Comparison of ENCODE assay signal across 8 cellular contexts in genomic region chr1:53014791-53015507, GRCh38. TPM values are rescaled to one million over a fixed set of nuclear protein-coding genes. Genes with fewer than 3 reads are reported as not detected.
A peak's percentile ranks its signal among the peaks of the same experiment; 100 is the strongest.
DNase-seq lines count a peak whose midpoint lies in the region; ATAC-seq and TF ChIP-seq lines count a peak whose summit lies in the region.

No MANE protein-coding gene starts in this region.

- TF ChIP-seq CTCF in uterus (IDR thresholded peaks at IDR 0.05), result peak in 1 of 4 experiments; percentile 15

- 2% methylated on average over 9 of the region's 9 CpGs for WGBS in right cardiac atrium

- no peaks in the 10 kb centered on the region for H3K9me3 ChIP-seq in right cardiac atrium (ENCODE audit: control insufficient read depth, low read length)
- H3K9me3 ChIP-seq in uterus, result no peaks in the 10 kb centered on the region

- H3K27me3 ChIP-seq in right cardiac atrium (ENCODE audit: control insufficient read depth, insufficient read depth), result no peaks in the 10 kb centered on the region
- no peaks in the 10 kb centered on the region for H3K27me3 ChIP-seq in uterus

- intact Hi-C loops in right cardiac atrium (cut with DNase I) (loop anchor here in 1 of 4 donors (10.0 kb wide), 1 partner anchor 50 kb away; the partner anchor contains the start of gene PODN), uterus (cut with DNase I; ENCODE audit: low total_unique reads) (no loop called here)

- TF ChIP-seq POLR2A in GM10847 (IDR thresholded peaks at IDR 0.05; ENCODE audit: extremely low read depth, insufficient read length), result peak; percentile 12
- TF ChIP-seq POLR2A in uterus (IDR thresholded peaks at IDR 0.05), result no peak

- peak overlapping the region; percentile 96 for H3K4me3 ChIP-seq in right cardiac atrium (ENCODE audit: low read length)
- H3K4me3 ChIP-seq in uterus, result peak overlapping the region; percentile 40 to 46

- ATAC-seq in HG02840 (IDR thresholded peaks at IDR 0.05; ENCODE audit: low FRiP score, unreplicated experiment) (peak; percentile 92), right cardiac atrium (peak; percentile 96 to 97)

- H3K27ac ChIP-seq in right cardiac atrium (ENCODE audit: low read length) (peak overlapping the region; percentile 66), uterus (peak overlapping the region; percentile 25 to 60)

- H3K4me1 ChIP-seq in right cardiac atrium (ENCODE audit: control insufficient read depth, insufficient read depth, low read length) (peaks cover 2% of the 10 kb centered on the region), uterus (no peaks in the 10 kb centered on the region)

- peak; percentile 76 for DNase-seq in NCI-H1694 (lab: John Stamatoyannopoulos, UW)
- peak; percentile 51 to 90 (median 70) for DNase-seq in T-helper 1 cell
- peak in 54 of 58 donors; percentile 4 to 80 (median 44) for DNase-seq in anterior cingulate cortex (lab: John Stamatoyannopoulos, UW)
- peak; percentile 75 to 82 (median 82) for DNase-seq in right cardiac atrium
- peak; percentile 66 for DNase-seq in pulmonary artery endothelial cell (ENCODE audit: low read depth, low spot score)
- peak; percentile 66 to 71 for DNase-seq in uterus

- H3K36me3 ChIP-seq in uterus, result no peaks in the 10 kb centered on the region

RNA-seq across cellular contexts. Expression of gene PODN, which starts 47.1 kb away (rescaled TPM):
- total RNA-seq in right cardiac atrium (10 to 100 TPM; 36.5 to 62.4 (median 48.9) TPM), pulmonary artery endothelial cell (0.26 and 0.60 TPM in 2 replicates), uterus (100 to 1,000 TPM in 1 of 4 donors, 10 to 100 TPM in 3; 20.9 to 100 (median 71.8) TPM)
- polyA plus RNA-seq in right cardiac atrium, result 40.7 TPM

Comparison
In these comparisons a context has a peak if more than half of its experiments do, and no peak if none do; other contexts are left out.
1. Peak in every context shown above with its lines: DNase-seq, ATAC-seq, H3K4me3 ChIP-seq and H3K27ac ChIP-seq.
2. RNA of gene PODN, which starts 47.1 kb away (total RNA-seq): 20.9 to 100 TPM in uterus and 36.5 to 62.4 TPM in right cardiac atrium; 0.26 to 0.60 TPM in pulmonary artery endothelial cell; every median in the first group is over 10 times any median in the second.